In the genomic region with DNA sequence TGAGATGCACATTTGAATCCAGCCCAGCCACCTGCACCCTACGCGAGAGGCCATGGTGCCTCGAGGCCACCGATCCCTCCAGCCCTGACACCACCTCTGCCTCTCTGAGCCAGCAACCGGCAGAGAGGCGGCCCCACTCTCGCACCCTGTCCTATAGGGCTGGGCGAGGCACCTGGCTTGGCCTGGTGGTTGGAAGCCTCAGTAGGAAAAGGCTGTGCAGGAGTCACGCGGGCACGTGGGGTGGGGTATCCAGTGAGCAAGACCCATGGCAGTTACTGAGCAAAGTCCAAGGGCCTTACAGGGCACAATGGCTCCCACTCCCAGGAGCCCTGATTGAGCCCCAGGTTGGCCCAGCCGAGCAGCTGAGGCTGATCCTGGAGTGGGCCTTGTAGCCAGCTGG, we compare ENCODE assay signal across 17 cellular contexts.
"Had no signal": no experiment of that assay in that cellular context is flagged by ENCODE, and none has a peak within 500 bp of the region (broad histone marks: within the 10 kb centered on the region; RNA-seq: fewer than 3 reads in every experiment).

No MANE protein-coding gene starts in this region.

- H3K4me1 Mint-ChIP-seq: activated CD4-positive, alpha-beta memory T cell treated with anti-CD3 and anti-CD28 coated beads, Interleukin-2, amount 10 ng/mL, durations not matched to agents 7 days and 5 days had no signal

- ATAC-seq: activated CD8-positive, alpha-beta memory T cell treated with anti-CD3 and anti-CD28 coated beads, Interleukin-2, amount 10 ng/mL, durations not matched to agents 7 days and 5 days; gastrocnemius medialis; naive thymus-derived CD4-positive, alpha-beta T cell had no signal

- DNase-seq: activated CD4-positive, alpha-beta memory T cell treated with anti-CD3 and anti-CD28 coated beads, Interleukin-2, amount 10 ng/mL, durations not matched to agents 7 days and 5 days; activated CD4-positive, alpha-beta T cell treated with anti-CD3 and anti-CD28 coated beads for 48 hours; activated CD4-positive, CD25-positive, alpha-beta regulatory T cell; activated CD8-positive, alpha-beta memory T cell treated with anti-CD3 and anti-CD28 coated beads, Interleukin-2, amount 10 ng/mL, durations not matched to agents 7 days and 5 days; activated naive CD4-positive, alpha-beta T cell; activated naive CD8-positive, alpha-beta T cell treated with anti-CD3 and anti-CD28 coated beads for 36 hours; amniotic stem cell; erythroblast; gastrocnemius medialis; head of caudate nucleus; left ventricle myocardium inferior; mammary epithelial cell; naive thymus-derived CD4-positive, alpha-beta T cell; T-helper 1 cell; T1000 had no signal

- H3K9me3 ChIP-seq: gastrocnemius medialis, left ventricle myocardium inferior, tibial nerve had no signal

- H3K27me3 ChIP-seq: gastrocnemius medialis, tibial nerve had no signal

- H3K27ac ChIP-seq: left ventricle myocardium inferior, tibial nerve had no signal

- H3K4me3 Mint-ChIP-seq: activated CD4-positive, alpha-beta memory T cell treated with anti-CD3 and anti-CD28 coated beads, Interleukin-2, amount 10 ng/mL, durations not matched to agents 7 days and 5 days; activated CD8-positive, alpha-beta memory T cell treated with anti-CD3 and anti-CD28 coated beads, Interleukin-2, amount 10 ng/mL, durations not matched to agents 7 days and 5 days; activated naive CD8-positive, alpha-beta T cell treated with anti-CD3 and anti-CD28 coated beads for 36 hours; naive thymus-derived CD4-positive, alpha-beta T cell; stimulated activated naive CD8-positive, alpha-beta T cell treated with anti-CD3 and anti-CD28 coated beads, Interleukin-15, Interleukin-2, amounts not matched to agents 100 ng/mL and 50 ng/mL, for 24 hours had no signal

- H3K4me3 ChIP-seq: gastrocnemius medialis, left ventricle myocardium inferior, tibial nerve had no signal

- H3K27ac Mint-ChIP-seq: activated CD4-positive, alpha-beta memory T cell treated with anti-CD3 and anti-CD28 coated beads, Interleukin-2, amount 10 ng/mL, durations not matched to agents 7 days and 5 days; activated CD8-positive, alpha-beta memory T cell treated with anti-CD3 and anti-CD28 coated beads, Interleukin-2, amount 10 ng/mL, durations not matched to agents 7 days and 5 days; activated naive CD8-positive, alpha-beta T cell treated with anti-CD3 and anti-CD28 coated beads for 36 hours; naive thymus-derived CD4-positive, alpha-beta T cell; stimulated activated naive CD8-positive, alpha-beta T cell treated with anti-CD3 and anti-CD28 coated beads, Interleukin-15, Interleukin-2, amounts not matched to agents 100 ng/mL and 50 ng/mL, for 24 hours had no signal

- H3K27me3 Mint-ChIP-seq: activated CD4-positive, alpha-beta memory T cell treated with anti-CD3 and anti-CD28 coated beads, Interleukin-2, amount 10 ng/mL, durations not matched to agents 7 days and 5 days; activated CD8-positive, alpha-beta memory T cell treated with anti-CD3 and anti-CD28 coated beads, Interleukin-2, amount 10 ng/mL, durations not matched to agents 7 days and 5 days; activated naive CD8-positive, alpha-beta T cell treated with anti-CD3 and anti-CD28 coated beads for 36 hours; naive thymus-derived CD4-positive, alpha-beta T cell; stimulated activated naive CD8-positive, alpha-beta T cell treated with anti-CD3 and anti-CD28 coated beads, Interleukin-15, Interleukin-2, amounts not matched to agents 100 ng/mL and 50 ng/mL, for 24 hours had no signal

- H3K36me3 ChIP-seq: gastrocnemius medialis, left ventricle myocardium inferior, tibial nerve had no signal

- H3K9me3 Mint-ChIP-seq: activated CD4-positive, alpha-beta memory T cell treated with anti-CD3 and anti-CD28 coated beads, Interleukin-2, amount 10 ng/mL, durations not matched to agents 7 days and 5 days; activated naive CD8-positive, alpha-beta T cell treated with anti-CD3 and anti-CD28 coated beads for 36 hours; naive thymus-derived CD4-positive, alpha-beta T cell; stimulated activated naive CD8-positive, alpha-beta T cell treated with anti-CD3 and anti-CD28 coated beads, Interleukin-15, Interleukin-2, amounts not matched to agents 100 ng/mL and 50 ng/mL, for 24 hours had no signal

- H3K36me3 Mint-ChIP-seq: activated CD8-positive, alpha-beta memory T cell treated with anti-CD3 and anti-CD28 coated beads, Interleukin-2, amount 10 ng/mL, durations not matched to agents 7 days and 5 days; activated naive CD8-positive, alpha-beta T cell treated with anti-CD3 and anti-CD28 coated beads for 36 hours; naive thymus-derived CD4-positive, alpha-beta T cell had no signal
